20 cellular contexts compared by ENCODE assay signal in the genomic region with DNA sequence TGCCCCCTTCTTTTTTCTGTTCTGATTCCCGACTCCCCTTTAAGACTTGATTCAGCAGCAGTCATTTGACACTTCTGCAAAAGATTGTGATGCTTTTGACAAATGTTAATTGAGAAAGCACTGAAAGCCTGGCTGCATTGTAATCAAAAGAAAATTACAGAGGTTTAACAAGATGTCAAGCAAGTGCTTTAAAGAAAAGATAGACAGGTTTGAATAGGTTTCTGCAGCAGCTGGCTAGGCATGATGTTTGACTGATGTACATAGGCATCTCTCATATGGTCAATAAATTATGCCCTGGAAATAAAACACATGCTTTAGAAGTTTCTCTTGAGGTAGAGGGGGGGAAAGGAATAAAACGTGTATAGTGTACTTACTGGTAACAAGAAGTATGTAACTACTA.
DNase-seq lines count a peak whose midpoint lies in the region; ATAC-seq, FAIRE-seq and TF ChIP-seq lines count a peak whose summit lies in the region.
"Had no signal": no experiment of that assay in that cellular context is flagged by ENCODE, and none has a peak within 500 bp of the region (broad histone marks: within the 10 kb centered on the region; RNA-seq: fewer than 3 reads in every experiment).

No MANE protein-coding gene starts in this region.

- H3K4me2 ChIP-seq in H1 (ENCODE audit: insufficient read depth in 1 of 2, low read depth in 2 of 2, low read length in 2 of 2) (no peak overlapping the region), smooth muscle cell (no peak overlapping the region)
- H3K4me2 ChIP-seq: A549 had no signal

- no peak overlapping the region for H2BK20ac ChIP-seq in H1 (ENCODE audit: low read length)

- TF ChIP-seq RAD21 in H1 (IDR thresholded peaks at IDR 0.05 in 1 of 2, conservative IDR thresholded peaks at IDR 0.05 in 1 of 2; ENCODE audit: low read depth in 2 of 2, low read length in 2 of 2), result no peak

- H2BK5ac ChIP-seq in H1 (ENCODE audit: low read depth, low read length), result no peak overlapping the region

- no peak overlapping the region for H3K18ac ChIP-seq in H1 (ENCODE audit: extremely low read depth, low read length)

- peaks cover 4 to 6% of the 10 kb centered on the region in 2 experiments for H4K20me1 ChIP-seq in H1 (replicated peaks in 1 of 2; ENCODE audit: control insufficient read depth in 1 of 2, insufficient read depth in 2 of 2, low read length in 2 of 2)
- H4K20me1 ChIP-seq in smooth muscle cell (ENCODE audit: low read depth), result peaks cover 40% of the 10 kb centered on the region

- H3K27me3 ChIP-seq in H1 (replicated peaks in 1 of 4; ENCODE audit: control insufficient read depth in 3 of 4, extremely low read depth in 1 of 4, insufficient read depth in 3 of 4, low read length in 3 of 4) (no peaks in the 10 kb centered on the region), smooth muscle cell (ENCODE audit: low read depth) (no peaks in the 10 kb centered on the region)
- no peaks in the 10 kb centered on the region for H3K27me3 ChIP-seq in naive thymus-derived CD4-positive, alpha-beta T cell (ENCODE audit: control insufficient read depth in 2 of 2, insufficient read depth in 2 of 2, low read length in 2 of 2)
- H3K27me3 ChIP-seq: BE2C had no signal

- no peak for ATAC-seq in HG03159 (IDR thresholded peaks at IDR 0.05; ENCODE audit: unreplicated experiment)
- ATAC-seq in naive thymus-derived CD4-positive, alpha-beta T cell, result no peak
- ATAC-seq: A549 had no signal

- H3K27ac ChIP-seq in H1 (ENCODE audit: low read depth, low read length) (no peak overlapping the region), smooth muscle cell (ENCODE audit: low read depth) (no peak overlapping the region)
- no peak overlapping the region for H3K27ac ChIP-seq in naive thymus-derived CD4-positive, alpha-beta T cell (ENCODE audit: low read depth, low read length)
- H3K27ac ChIP-seq: A549, C4-2B, HL-60 had no signal

- no peaks in the 10 kb centered on the region for H3K27me3 Mint-ChIP-seq in neural crest cell (ENCODE audit: low read depth)
- no peaks in the 10 kb centered on the region for H3K27me3 Mint-ChIP-seq in naive thymus-derived CD4-positive, alpha-beta T cell
- H3K27me3 Mint-ChIP-seq: CD4-positive, alpha-beta memory T cell had no signal

- H3K4me1 ChIP-seq in H1 (replicated peaks in 1 of 4; ENCODE audit: control insufficient read depth in 3 of 4, insufficient read depth in 4 of 4, low read length in 3 of 4), result no peaks in the 10 kb centered on the region
- H3K4me1 ChIP-seq in naive thymus-derived CD4-positive, alpha-beta T cell (ENCODE audit: control insufficient read depth in 2 of 2, insufficient read depth in 2 of 2, low read length in 2 of 2), result no peaks in the 10 kb centered on the region
- peaks cover 9% of the 10 kb centered on the region for H3K4me1 ChIP-seq in smooth muscle cell (ENCODE audit: low read depth)
- H3K4me1 ChIP-seq: A549, HAP-1 had no signal

- H3K79me2 ChIP-seq in H1 (ENCODE audit: control insufficient read depth in 1 of 2, insufficient read depth in 2 of 2, low read length in 2 of 2) (peaks cover 0 to 70% of the 10 kb centered on the region in 2 experiments; a peak in 2 of 4 replicates), smooth muscle cell (ENCODE audit: low read depth) (peaks cover 41% of the 10 kb centered on the region)

- H3K23me2 ChIP-seq in H1 (ENCODE audit: low read depth, low read length), result no peaks in the 10 kb centered on the region

- no peak overlapping the region for H2AK5ac ChIP-seq in H1 (ENCODE audit: low read depth, low read length)

- peaks cover 12% of the 10 kb centered on the region for H3K36me3 Mint-ChIP-seq in neural crest cell (ENCODE audit: low read depth)
- H3K36me3 Mint-ChIP-seq in naive thymus-derived CD4-positive, alpha-beta T cell, result no peaks in the 10 kb centered on the region
- H3K36me3 Mint-ChIP-seq: CD4-positive, alpha-beta memory T cell had no signal

- H2BK120ac ChIP-seq in H1 (replicated peaks; ENCODE audit: low read depth, low read length), result no peak overlapping the region

- H3K36me3 ChIP-seq in H1 (ENCODE audit: control insufficient read depth in 2 of 4, insufficient read depth in 4 of 4, low read length in 3 of 4) (peaks cover 3 to 38% (median 18%) of the 10 kb centered on the region in 4 experiments; a peak in 5 of 8 replicates), smooth muscle cell (ENCODE audit: low read depth) (peaks cover 5% of the 10 kb centered on the region)
- H3K36me3 ChIP-seq in naive thymus-derived CD4-positive, alpha-beta T cell (ENCODE audit: control insufficient read depth in 2 of 3, insufficient read depth in 3 of 3, low read length in 3 of 3), result no peaks in the 10 kb centered on the region
- H3K36me3 ChIP-seq: BE2C, HAP-1 had no signal

- no peak overlapping the region for H2BK15ac ChIP-seq in H1 (ENCODE audit: low read length)

- no peaks in the 10 kb centered on the region for H3F3A ChIP-seq in smooth muscle cell (ENCODE audit: low read depth)

- H3K9me3 ChIP-seq in H1 (ENCODE audit: insufficient read depth in 2 of 2, low read depth in 1 of 2, low read length in 1 of 2), result no peaks in the 10 kb centered on the region
- H3K9me3 ChIP-seq in naive thymus-derived CD4-positive, alpha-beta T cell (ENCODE audit: control insufficient read depth in 2 of 3, low read length in 3 of 3), result no peaks in the 10 kb centered on the region
- no peaks in the 10 kb centered on the region for H3K9me3 ChIP-seq in smooth muscle cell (replicated peaks; ENCODE audit: low read depth)
- H3K9me3 ChIP-seq: A549, BE2C, HAP-1 had no signal

- H3K9ac ChIP-seq in H1 (replicated peaks in 1 of 4; ENCODE audit: extremely low read depth in 1 of 4, low read depth in 3 of 4, low read length in 3 of 4) (no peak overlapping the region), smooth muscle cell (ENCODE audit: low read depth) (no peak overlapping the region)

- no peak overlapping the region for H2BK12ac ChIP-seq in H1 (ENCODE audit: low read depth, low read length)

- H3K4me1 Mint-ChIP-seq in neural crest cell, result peaks cover 27% of the 10 kb centered on the region
- H3K4me1 Mint-ChIP-seq in naive thymus-derived CD4-positive, alpha-beta T cell, result no peaks in the 10 kb centered on the region
- H3K4me1 Mint-ChIP-seq: CD4-positive, alpha-beta memory T cell had no signal

- no peak overlapping the region for H4K5ac ChIP-seq in H1 (ENCODE audit: insufficient read length, low read depth, low read length)

- H2AFZ ChIP-seq in H1 (ENCODE audit: low read length) (no peak overlapping the region), smooth muscle cell (ENCODE audit: low read depth) (no peak overlapping the region)

- H3K4me3 ChIP-seq in H1 (ENCODE audit: extremely low read depth in 1 of 4, insufficient read depth in 2 of 4, low read depth in 3 of 4, low read length in 4 of 4) (no peak overlapping the region), smooth muscle cell (no peak overlapping the region)
- H3K4me3 ChIP-seq in naive thymus-derived CD4-positive, alpha-beta T cell (ENCODE audit: low read length), result no peak overlapping the region
- H3K4me3 ChIP-seq: A549, HAP-1 had no signal

- peak overlapping the region; percentile 0 for H3K4me3 Mint-ChIP-seq in neural crest cell
- no peak overlapping the region for H3K4me3 Mint-ChIP-seq in naive thymus-derived CD4-positive, alpha-beta T cell
- H3K4me3 Mint-ChIP-seq: CD4-positive, alpha-beta memory T cell; HFFc6 had no signal

- no peak for TF ChIP-seq CTCF in H1 (IDR thresholded peaks at IDR 0.05; ENCODE audit: control extremely low read depth in 1 of 3, insufficient read depth in 1 of 3, low read depth in 1 of 3, low read length in 3 of 3)
- no peak for TF ChIP-seq CTCF in neural crest cell (conservative IDR thresholded peaks at IDR 0.05)
- TF ChIP-seq CTCF in smooth muscle cell (IDR thresholded peaks at IDR 0.05; ENCODE audit: borderline replicate concordance, insufficient read depth, poor library complexity, severe bottlenecking), result no peak

- no peaks in the 10 kb centered on the region for H3K79me1 ChIP-seq in H1 (ENCODE audit: low read depth, low read length)

- H3K56ac ChIP-seq in H1 (replicated peaks; ENCODE audit: insufficient read length, low read depth, low read length), result no peak overlapping the region

- H3K23ac ChIP-seq in H1 (ENCODE audit: insufficient read length), result no peak overlapping the region

- DNase-seq in NCI-H2227 (lab: John Stamatoyannopoulos, UW; ENCODE audit: unreplicated experiment) (peak; percentile 44), NCI-H2227 treated with DMSO at 0.1 percent for 48 hours (lab: John Stamatoyannopoulos, UW) (no peak), H1 (ENCODE audit: low read depth in 1 of 2, low spot score in 2 of 2) (no peak), neural crest cell (ENCODE audit: low read depth, low spot score) (no peak), smooth muscle cell (lab: John Stamatoyannopoulos, UW; ENCODE audit: unreplicated experiment) (no peak)
- DNase-seq in naive thymus-derived CD4-positive, alpha-beta T cell, result no peak
- DNase-seq: BE2C; CD4-positive, alpha-beta memory T cell; DMS153; DMS79 treated with DMSO at 0.1 percent for 48 hours; EL; GOT3; HFFc6 had no signal

- H3K9me3 Mint-ChIP-seq in neural crest cell, result no peaks in the 10 kb centered on the region
- H3K9me3 Mint-ChIP-seq in naive thymus-derived CD4-positive, alpha-beta T cell, result no peaks in the 10 kb centered on the region
- H3K9me3 Mint-ChIP-seq: HFFc6 had no signal

- H3K4ac ChIP-seq in H1 (replicated peaks; ENCODE audit: insufficient read length, low read depth, low read length), result no peak overlapping the region

- no peak overlapping the region for H4K91ac ChIP-seq in H1 (replicated peaks; ENCODE audit: insufficient read length, low read length)

- peak; percentile 28 for FAIRE-seq in H1 (lab: Jason Lieb, UNC)
- FAIRE-seq: A549, G401.6, GM12891 had no signal

- POLR2A ChIA-PET in H1 (lab: Charles Lee; ENCODE audit: partially characterized antibody), result no interaction called here
- POLR2A ChIA-PET in naive thymus-derived CD4-positive, alpha-beta T cell (lab: Charles Lee), result no interaction called here

- WGBS in H1 (ENCODE audit: extremely low coverage in 1 of 2, insufficient coverage in 1 of 2, insufficient read length in 1 of 2, insufficient replicate concordance in 2 of 2, low coverage in 1 of 2, low lambda C conversion rate in 2 of 2, missing lambda C conversion rate in 1 of 2), 2 experiments, result 73% methylated on average over 2 of the region's 2 CpGs; no CpG with 5 or more reads in 1 of the 2 experiments
- WGBS in smooth muscle cell (ENCODE audit: low lambda C conversion rate), result 83% methylated on average over 2 of the region's 2 CpGs

- no peak for TF ChIP-seq EP300 in H1 (IDR thresholded peaks at IDR 0.05; ENCODE audit: borderline replicate concordance in 1 of 2, low read depth in 2 of 2, low read length in 2 of 2)

- no peak for TF ChIP-seq POLR2A in H1 (IDR thresholded peaks at IDR 0.05; ENCODE audit: control extremely low read depth in 1 of 2, low read depth in 2 of 2, low read length in 2 of 2)

- intact Hi-C loops in naive thymus-derived CD4-positive, alpha-beta T cell (cut with micrococcal nuclease), result no loop called here

- no peak overlapping the region for H3K27ac Mint-ChIP-seq in neural crest cell (ENCODE audit: unreplicated experiment)
- H3K27ac Mint-ChIP-seq in naive thymus-derived CD4-positive, alpha-beta T cell, result no peak overlapping the region
- H3K27ac Mint-ChIP-seq: CD4-positive, alpha-beta memory T cell; HFFc6 had no signal

- CTCF ChIA-PET in H1 (lab: Charles Lee; ENCODE audit: partially characterized antibody), result no interaction called here
- CTCF ChIA-PET in naive thymus-derived CD4-positive, alpha-beta T cell (lab: Charles Lee), result no interaction called here

- no peak overlapping the region for H4K8ac ChIP-seq in H1 (ENCODE audit: extremely low read depth, insufficient read depth, low read length)

- H3K14ac ChIP-seq in H1 (ENCODE audit: insufficient read length), result no peak overlapping the region
